8 cellular contexts compared by ENCODE assay signal in genomic region chr10:91672021-91672608, GRCh38. TPM values are rescaled to one million over a fixed set of nuclear protein-coding genes. Genes with fewer than 3 reads are reported as not detected.
DNase-seq lines count a peak whose midpoint lies in the region; TF ChIP-seq lines count a peak whose summit lies in the region.
"Had no signal": no experiment of that assay in that cellular context is flagged by ENCODE, and none has a peak within 500 bp of the region (broad histone marks: within the 10 kb centered on the region; RNA-seq: fewer than 3 reads in every experiment).

No MANE protein-coding gene starts in this region.

- H3K4me1 Mint-ChIP-seq in chondrocyte (ENCODE audit: low read depth) (peaks cover 6% of the 10 kb centered on the region), progenitor cell of endocrine pancreas (ENCODE audit: low read depth) (peaks cover 19% of the 10 kb centered on the region)

- peak; percentile 48 for DNase-seq in H4 (ENCODE audit: low spot score)
- DNase-seq in NCI-H460 (ENCODE audit: extremely low read depth, low read depth), result peak; percentile 44
- no peak for DNase-seq in chondrocyte (ENCODE audit: low spot score)
- no peak for DNase-seq in progenitor cell of endocrine pancreas (ENCODE audit: low spot score, unreplicated experiment)
- DNase-seq in H7, result no peak
- no peak for DNase-seq in testis
- no peak for DNase-seq in uterus
- DNase-seq: stimulated activated CD4-positive, alpha-beta T cell treated with anti-CD3 and anti-CD28 coated beads, Interleukin-4, amount 100 ng/mL, for 4 hours had no signal

- H3K27me3 Mint-ChIP-seq in chondrocyte (ENCODE audit: low read depth) (no peaks in the 10 kb centered on the region), progenitor cell of endocrine pancreas (no peaks in the 10 kb centered on the region)

- TF ChIP-seq CTCF in chondrocyte (IDR thresholded peaks at IDR 0.05), result no peak
- TF ChIP-seq CTCF in progenitor cell of endocrine pancreas (IDR thresholded peaks at IDR 0.05; ENCODE audit: unreplicated experiment), result no peak
- no peak for TF ChIP-seq CTCF in testis (IDR thresholded peaks at IDR 0.05)
- no peak for TF ChIP-seq CTCF in uterus (IDR thresholded peaks at IDR 0.05)

- no peaks in the 10 kb centered on the region for H3K36me3 ChIP-seq in H7 (replicated peaks; ENCODE audit: control insufficient read depth, insufficient read depth, low read length)
- H3K36me3 ChIP-seq in testis (ENCODE audit: low read depth, missing control alignments), result no peaks in the 10 kb centered on the region
- no peaks in the 10 kb centered on the region for H3K36me3 ChIP-seq in uterus

- peak overlapping the region; percentile 9 for H3K27ac Mint-ChIP-seq in chondrocyte (ENCODE audit: unreplicated experiment)
- peak overlapping the region; percentile 74 for H3K27ac Mint-ChIP-seq in progenitor cell of endocrine pancreas

- H3K9me3 ChIP-seq in testis (no peaks in the 10 kb centered on the region), uterus (no peaks in the 10 kb centered on the region)

- H3K4me3 ChIP-seq in H7 (ENCODE audit: insufficient read depth, low read depth, low read length), result no peak overlapping the region
- H3K4me3 ChIP-seq in testis, result no peak overlapping the region
- H3K4me3 ChIP-seq in uterus, result no peak overlapping the region

- H3K36me3 Mint-ChIP-seq in chondrocyte (ENCODE audit: low read depth), result no peaks in the 10 kb centered on the region
- H3K36me3 Mint-ChIP-seq in progenitor cell of endocrine pancreas (ENCODE audit: insufficient read depth), result no peaks in the 10 kb centered on the region

- no peaks in the 10 kb centered on the region for H3K27me3 ChIP-seq in H7 (ENCODE audit: control insufficient read depth, insufficient read depth, low read length)
- H3K27me3 ChIP-seq in testis, result no peaks in the 10 kb centered on the region
- no peaks in the 10 kb centered on the region for H3K27me3 ChIP-seq in uterus

- H3K9me3 Mint-ChIP-seq in chondrocyte (ENCODE audit: low read depth) (peaks cover 3% of the 10 kb centered on the region), progenitor cell of endocrine pancreas (ENCODE audit: low read depth) (peaks cover 7% of the 10 kb centered on the region)

- WGBS in testis, 2 donors, result 57 to 64% methylated on average over 5 of the region's 5 CpGs

- H3K27ac ChIP-seq in testis, result no peak overlapping the region
- H3K27ac ChIP-seq in uterus, result no peak overlapping the region

- TF ChIP-seq POLR2A in testis (IDR thresholded peaks at IDR 0.05), result no peak
- TF ChIP-seq POLR2A in uterus (IDR thresholded peaks at IDR 0.05), result no peak

- no peak overlapping the region for H3K4me3 Mint-ChIP-seq in chondrocyte (ENCODE audit: unreplicated experiment)
- no peak overlapping the region for H3K4me3 Mint-ChIP-seq in progenitor cell of endocrine pancreas (ENCODE audit: low read depth)

- H3K4me1 ChIP-seq in testis (no peaks in the 10 kb centered on the region), uterus (no peaks in the 10 kb centered on the region)

- intact Hi-C loops in testis (cut with DNase I; ENCODE audit: low total_unique reads) (no loop called here), uterus (cut with DNase I; ENCODE audit: low total_unique reads) (no loop called here)

RNA-seq across cellular contexts. Expression of gene PPP1R3C, which starts 39.2 kb away (rescaled TPM):
- 5.2 and 6.0 TPM in 2 replicates for total RNA-seq in H4 (2014; rRNA removed; shearing (Covaris generic))
- total RNA-seq in NCI-H460 (2014; rRNA removed; shearing (Covaris generic)), result 160 and 177 TPM in 2 replicates
- 56.7 and 63.1 TPM in 2 replicates for polyA plus RNA-seq in NCI-H460 (2014; cell fraction: nucleus; rRNA removed)
- 24.0 to 39.8 TPM (median 39.0 TPM) in 3 replicates for total RNA-seq in chondrocyte
- 29.5 and 30.0 TPM in 2 replicates for total RNA-seq in progenitor cell of endocrine pancreas
- 0.31 and 0.63 TPM in 2 replicates for total RNA-seq in H7 (2014; rRNA removed; shearing (Covaris generic))
- 1 to 10 TPM; 4.7 to 5.8 TPM for total RNA-seq in testis
- polyA plus RNA-seq in testis (ENCODE audit: insufficient read depth, low read depth, low replicate concordance), result 9.7 TPM
- 10 to 100 TPM; 19.7 to 55.2 (median 25.5) TPM for total RNA-seq in uterus

Comparison
In these comparisons a context has a peak if more than half of its experiments do, and no peak if none do; other contexts are left out.
1. DNase-seq: peak in H4 (single experiment) and NCI-H460 (single experiment); none in chondrocyte (single experiment), progenitor cell of endocrine pancreas (single experiment), H7 (single experiment), testis (single experiment) and uterus (0 of 2).